27 cellular contexts compared by ENCODE assay signal in genomic region chr4:73600917-73601316, GRCh38. TPM values are rescaled to one million over a fixed set of nuclear protein-coding genes. Genes with fewer than 3 reads are reported as not detected.
A peak's percentile ranks its signal among the peaks of the same experiment; 100 is the strongest.
DNase-seq lines count a peak whose midpoint lies in the region; ATAC-seq and TF ChIP-seq lines count a peak whose summit lies in the region.
"Had no signal": no experiment of that assay in that cellular context is flagged by ENCODE, and none has a peak within 500 bp of the region (broad histone marks: within the 10 kb centered on the region; RNA-seq: fewer than 3 reads in every experiment).

No MANE protein-coding gene starts in this region.

- peaks cover 8% of the 10 kb centered on the region for H3K4me1 ChIP-seq in IMR-90 (ENCODE audit: control insufficient read depth, insufficient read depth, low read length)
- peaks cover 91% of the 10 kb centered on the region for H3K4me1 ChIP-seq in OCI-LY7 (ENCODE audit: insufficient read depth, low read length, poor library complexity, severe bottlenecking)
- no peaks in the 10 kb centered on the region for H3K4me1 ChIP-seq in rectal smooth muscle tissue (ENCODE audit: control insufficient read depth, insufficient read depth, low read length)
- peaks cover 5% of the 10 kb centered on the region for H3K4me1 ChIP-seq in neural progenitor cell

- H3K4me3 ChIP-seq in IMR-90 (ENCODE audit: insufficient read depth, low read depth, low read length) (no peak overlapping the region), OCI-LY7 (ENCODE audit: low read depth, low read length, poor library complexity, severe bottlenecking) (no peak overlapping the region), fibroblast of villous mesenchyme (ENCODE audit: low read depth, low read length) (no peak overlapping the region), rectal smooth muscle tissue (ENCODE audit: low read length) (no peak overlapping the region), neural progenitor cell (no peak overlapping the region)
- H3K4me3 ChIP-seq: esophagus muscularis mucosa, tibial artery had no signal

- no peak overlapping the region for H4K8ac ChIP-seq in IMR-90 (ENCODE audit: low read depth in 2 of 2, low read length in 2 of 2)

- no peaks in the 10 kb centered on the region for H3K27me3 Mint-ChIP-seq in neural progenitor cell (ENCODE audit: insufficient read depth, low read depth)
- no peaks in the 10 kb centered on the region for H3K27me3 Mint-ChIP-seq in mesothelial cell of epicardium (ENCODE audit: low read depth)
- H3K27me3 Mint-ChIP-seq: activated CD4-positive, alpha-beta memory T cell treated with anti-CD3 and anti-CD28 coated beads, Interleukin-2, amount 10 ng/mL, durations not matched to agents 7 days and 5 days; stimulated activated naive CD8-positive, alpha-beta T cell treated with anti-CD3 and anti-CD28 coated beads, Interleukin-15, amount 100 ng/mL, for 72 hours had no signal

- dilution Hi-C loops in IMR-90 (cut with HindIII; ENCODE audit: low sequenced_read_pairs, unreplicated experiment) = no loop called here

- no peak overlapping the region for H3K23ac ChIP-seq in IMR-90 (ENCODE audit: low read depth, low read length)

- H2BK5ac ChIP-seq in IMR-90 (ENCODE audit: low read depth, low read length, poor library complexity, severe bottlenecking) = no peak overlapping the region

- no TSS peak for BruUV-seq in IMR-90 (replicated peaks; lab: Mats Ljungman, UMichigan)
- BruUV-seq in OCI-LY7 (replicated peaks; lab: Mats Ljungman, UMichigan) = no TSS peak

- H3K9ac ChIP-seq in IMR-90 (ENCODE audit: low read depth, low read length) (no peak overlapping the region), rectal smooth muscle tissue (ENCODE audit: low read length) (no peak overlapping the region), neural progenitor cell (no peak overlapping the region)

- in situ Hi-C loops in IMR-90 (cut with MboI; ENCODE audit: low sequenced_read_pairs) = no loop called here

- H3K36me3 Mint-ChIP-seq in neural progenitor cell (no peaks in the 10 kb centered on the region), mesothelial cell of epicardium (peaks cover 6% of the 10 kb centered on the region)
- H3K36me3 Mint-ChIP-seq: naive thymus-derived CD8-positive, alpha-beta T cell had no signal

- no peak overlapping the region for H2AK9ac ChIP-seq in IMR-90 (replicated peaks; ENCODE audit: low read depth, low read length, poor library complexity)

- no peak overlapping the region for H4K91ac ChIP-seq in IMR-90 (ENCODE audit: insufficient read depth, low read depth, low read length)

- no peaks in the 10 kb centered on the region for H3F3A ChIP-seq in neural progenitor cell (ENCODE audit: low read depth)

- no peak overlapping the region for H3K27ac Mint-ChIP-seq in neural progenitor cell
- no peak overlapping the region for H3K27ac Mint-ChIP-seq in mesothelial cell of epicardium
- H3K27ac Mint-ChIP-seq: activated CD4-positive, alpha-beta memory T cell treated with anti-CD3 and anti-CD28 coated beads, Interleukin-2, amount 10 ng/mL, durations not matched to agents 7 days and 5 days; naive thymus-derived CD8-positive, alpha-beta T cell; stimulated activated naive CD8-positive, alpha-beta T cell treated with anti-CD3 and anti-CD28 coated beads, Interleukin-15, amount 100 ng/mL, for 72 hours had no signal

- H3K27me3 ChIP-seq in IMR-90 (ENCODE audit: control insufficient read depth, insufficient read depth, low read length) (no peaks in the 10 kb centered on the region), rectal smooth muscle tissue (ENCODE audit: control insufficient read depth, insufficient read depth, low read length) (no peaks in the 10 kb centered on the region), neural progenitor cell (no peaks in the 10 kb centered on the region)
- H3K27me3 ChIP-seq: esophagus muscularis mucosa, tibial artery had no signal

- H3K18ac ChIP-seq in IMR-90 (ENCODE audit: low read depth, low read length) = no peak overlapping the region

- peak; percentile 39 for DNase-seq in IMR-90
- DNase-seq in OCI-LY7 (ENCODE audit: low spot score) = no peak
- DNase-seq in fibroblast of villous mesenchyme (ENCODE audit: low read depth) = peak; percentile 46
- DNase-seq in NCI-H2081 treated with DMSO at 0.1 percent for 48 hours (lab: John Stamatoyannopoulos, UW) = no peak
- no peak for DNase-seq in neural progenitor cell (ENCODE audit: low spot score)
- no peak for DNase-seq in mesothelial cell of epicardium (ENCODE audit: low spot score in 2 of 2, unreplicated experiment in 2 of 2)
- DNase-seq: activated CD4-positive, alpha-beta memory T cell treated with anti-CD3 and anti-CD28 coated beads, Interleukin-2, amount 10 ng/mL, durations not matched to agents 7 days and 5 days; activated CD4-positive, CD25-positive, alpha-beta regulatory T cell treated with anti-CD3 and anti-CD28 coated beads, Interleukin-2, amount 50 U/mL, for 72 hours; activated gamma-delta T cell; C1 segment of cervical spinal cord; glutamatergic neuron; kidney glomerular epithelial cell; naive thymus-derived CD8-positive, alpha-beta T cell; NCI-H1105 treated with DMSO at 0.1 percent for 48 hours; NCI-H2081; stimulated activated CD4-positive, alpha-beta T cell treated with anti-CD3 and anti-CD28 coated beads, Interleukin-12 subunit alpha, Interleukin-12 subunit beta, amount 100 ng/mL, for 4 hours; stimulated activated CD4-positive, alpha-beta T cell treated with anti-CD3 and anti-CD28 coated beads, Interleukin-4, amount 100 ng/mL, for 24 hours; stimulated activated naive CD8-positive, alpha-beta T cell treated with anti-CD3 and anti-CD28 coated beads, Interleukin-15, amount 100 ng/mL, for 72 hours; tibial artery had no signal

- no peak for TF ChIP-seq CTCF in IMR-90 (conservative IDR thresholded peaks at IDR 0.05; ENCODE audit: low read depth, low read length)
- TF ChIP-seq CTCF in OCI-LY7 (conservative IDR thresholded peaks at IDR 0.05; ENCODE audit: low read length) = no peak
- no peak for TF ChIP-seq CTCF in fibroblast of villous mesenchyme (IDR thresholded peaks at IDR 0.05; ENCODE audit: insufficient read depth, low read depth, low read length)
- TF ChIP-seq CTCF in neural progenitor cell (IDR thresholded peaks at IDR 0.05) = no peak
- TF ChIP-seq CTCF in mesothelial cell of epicardium (IDR thresholded peaks at IDR 0.05; ENCODE audit: unreplicated experiment) = no peak

- H3K4me1 Mint-ChIP-seq in neural progenitor cell (no peaks in the 10 kb centered on the region), mesothelial cell of epicardium (peaks cover 10% of the 10 kb centered on the region)
- H3K4me1 Mint-ChIP-seq: stimulated activated naive CD8-positive, alpha-beta T cell treated with anti-CD3 and anti-CD28 coated beads, Interleukin-15, amount 100 ng/mL, for 72 hours had no signal

- ATAC-seq in IMR-90 (ENCODE audit: low read depth) (no peak), HG03045 (IDR thresholded peaks at IDR 0.05; ENCODE audit: unreplicated experiment) (no peak)
- ATAC-seq: naive thymus-derived CD8-positive, alpha-beta T cell; stimulated activated naive CD8-positive, alpha-beta T cell treated with anti-CD3 and anti-CD28 coated beads, Interleukin-15, amount 100 ng/mL, for 72 hours had no signal

- no peaks in the 10 kb centered on the region for H3K9me1 ChIP-seq in IMR-90 (ENCODE audit: insufficient read depth, low read length)

- no peak overlapping the region for H3K14ac ChIP-seq in IMR-90 (replicated peaks; ENCODE audit: low read depth, low read length)

- H2AFZ ChIP-seq in IMR-90 (replicated peaks; ENCODE audit: low read length, poor library complexity) (no peak overlapping the region), OCI-LY7 (ENCODE audit: low read length) (no peak overlapping the region), neural progenitor cell (replicated peaks) (no peak overlapping the region)

- H4K20me1 ChIP-seq in IMR-90 (ENCODE audit: insufficient read depth, low read length) = no peaks in the 10 kb centered on the region
- H4K20me1 ChIP-seq in OCI-LY7 (ENCODE audit: insufficient read depth, low read length) = no peaks in the 10 kb centered on the region
- no peaks in the 10 kb centered on the region for H4K20me1 ChIP-seq in neural progenitor cell (ENCODE audit: low read depth)

- H2BK15ac ChIP-seq in IMR-90 (ENCODE audit: low read depth, low read length) = no peak overlapping the region

- H3K79me1 ChIP-seq in IMR-90 (ENCODE audit: low read depth in 1 of 2, low read length in 2 of 2) = no peaks in the 10 kb centered on the region

- CTCF ChIA-PET in IMR-90 (lab: Yijun Ruan, JAX) (no interaction called here), OCI-LY7 (lab: Charles Lee; ENCODE audit: unreplicated experiment) (no interaction called here)

- H3K4me3 Mint-ChIP-seq in neural progenitor cell = no peak overlapping the region
- H3K4me3 Mint-ChIP-seq in mesothelial cell of epicardium = no peak overlapping the region
- H3K4me3 Mint-ChIP-seq: activated CD4-positive, alpha-beta memory T cell treated with anti-CD3 and anti-CD28 coated beads, Interleukin-2, amount 10 ng/mL, durations not matched to agents 7 days and 5 days; naive thymus-derived CD8-positive, alpha-beta T cell; stimulated activated naive CD8-positive, alpha-beta T cell treated with anti-CD3 and anti-CD28 coated beads, Interleukin-15, amount 100 ng/mL, for 72 hours had no signal

- H3K4ac ChIP-seq in IMR-90 (ENCODE audit: low read depth, low read length) = no peak overlapping the region

- H2AK5ac ChIP-seq in IMR-90 (ENCODE audit: low read depth, low read length) = no peak overlapping the region

- H3K36me3 ChIP-seq in IMR-90 (ENCODE audit: control insufficient read depth, insufficient read depth, low read length) (no peaks in the 10 kb centered on the region), OCI-LY7 (ENCODE audit: insufficient read depth, low read length) (peaks cover 97% of the 10 kb centered on the region), rectal smooth muscle tissue (ENCODE audit: control insufficient read depth, insufficient read depth, low read length) (no peaks in the 10 kb centered on the region), neural progenitor cell (no peaks in the 10 kb centered on the region)
- H3K36me3 ChIP-seq: esophagus muscularis mucosa, tibial artery had no signal

- no peak overlapping the region for H3K56ac ChIP-seq in IMR-90 (ENCODE audit: extremely low read depth, insufficient read depth, low read length)

- H2BK120ac ChIP-seq in IMR-90 (ENCODE audit: low read depth, low read length) = no peak overlapping the region

- H3K9me3 ChIP-seq in IMR-90 (ENCODE audit: control insufficient read depth, insufficient read depth, low read length) = no peaks in the 10 kb centered on the region
- H3K9me3 ChIP-seq in OCI-LY7 (ENCODE audit: low read length) = peaks cover 11% of the 10 kb centered on the region
- no peaks in the 10 kb centered on the region for H3K9me3 ChIP-seq in neural progenitor cell (ENCODE audit: low read depth)
- H3K9me3 ChIP-seq: esophagus muscularis mucosa, tibial artery had no signal

- POLR2A ChIA-PET in IMR-90 (lab: Charles Lee; ENCODE audit: unreplicated experiment) (no interaction called here), OCI-LY7 (lab: Charles Lee) (interaction anchor here (0.9 to 1.7 kb wide), 6 partner anchors 9 to 53 kb away, joined by 3 to 9 read pairs (median 5); no protein-coding TSS in a partner anchor)

- H2BK20ac ChIP-seq in IMR-90 (ENCODE audit: low read depth, low read length) = peak overlapping the region; percentile 42; the same call in 1 of the 2 replicates

- no peaks in the 10 kb centered on the region for H3K9me3 Mint-ChIP-seq in neural progenitor cell
- H3K9me3 Mint-ChIP-seq in mesothelial cell of epicardium = peaks cover 9% of the 10 kb centered on the region
- H3K9me3 Mint-ChIP-seq: activated CD4-positive, alpha-beta memory T cell treated with anti-CD3 and anti-CD28 coated beads, Interleukin-2, amount 10 ng/mL, durations not matched to agents 7 days and 5 days; naive thymus-derived CD8-positive, alpha-beta T cell; stimulated activated naive CD8-positive, alpha-beta T cell treated with anti-CD3 and anti-CD28 coated beads, Interleukin-15, amount 100 ng/mL, for 72 hours had no signal

- no peak overlapping the region for H3K4me2 ChIP-seq in IMR-90 (ENCODE audit: low read depth, low read length)
- H3K4me2 ChIP-seq in OCI-LY7 (ENCODE audit: low read length) = peak overlapping the region; percentile 19
- H3K4me2 ChIP-seq in neural progenitor cell = no peak overlapping the region

- TF ChIP-seq RAD21 in IMR-90 (IDR thresholded peaks at IDR 0.05; ENCODE audit: low read length) = no peak

- H3K9me2 ChIP-seq in OCI-LY7 (ENCODE audit: insufficient read depth, low read length) = no peaks in the 10 kb centered on the region

- no peak for TF ChIP-seq POLR2A in IMR-90 (IDR thresholded peaks at IDR 0.05; ENCODE audit: low read depth, low read length)

- intact Hi-C loops in IMR-90 (cut with micrococcal nuclease) = no loop called here
- intact Hi-C loops in OCI-LY7 (cut with micrococcal nuclease; ENCODE audit: unreplicated experiment) = no loop called here

- H3K27ac ChIP-seq in IMR-90 (ENCODE audit: insufficient read depth, low read length) (no peak overlapping the region), OCI-LY7 (ENCODE audit: low read depth, low read length, poor library complexity, severe bottlenecking) (peak overlapping the region; percentile 77), rectal smooth muscle tissue (ENCODE audit: low read depth, low read length) (peak overlapping the region; percentile 47), neural progenitor cell (no peak overlapping the region)
- H3K27ac ChIP-seq: tibial artery had no signal

- no peak overlapping the region for H4K5ac ChIP-seq in IMR-90 (ENCODE audit: low read depth, low read length)

- peaks cover 97% of the 10 kb centered on the region for H3K79me2 ChIP-seq in OCI-LY7 (ENCODE audit: insufficient read depth, low read depth, low read length)
- H3K79me2 ChIP-seq in neural progenitor cell (ENCODE audit: low read depth) = no peaks in the 10 kb centered on the region

RNA-seq across cellular contexts. Expression of gene RASSF6, which starts 19.3 kb away (rescaled TPM):
- total RNA-seq in IMR-90 (2012; rRNA removed) = not detected in 2 replicates
- not detected in 2 replicates for polyA plus RNA-seq in IMR-90 (2012; rRNA removed)
- polyA plus RNA-seq in IMR-90 (2012; cell fraction: cytosol; rRNA removed) = under 0.01 TPM in 1 of 2 replicates, not detected in the other
- not detected in 2 replicates for polyA plus RNA-seq in IMR-90 (2012; cell fraction: nucleus; rRNA removed; ENCODE audit: low replicate concordance)
- total RNA-seq in OCI-LY7 (2014; rRNA removed; shearing (Covaris generic)) = 32.5 and 48.3 TPM in 2 replicates
- total RNA-seq in OCI-LY7 (2022) = 62.2 and 86.6 TPM in 2 replicates
- not detected in 2 replicates for total RNA-seq in fibroblast of villous mesenchyme
- total RNA-seq in neural progenitor cell (ENCODE audit: low replicate concordance) = not detected in 2 replicates
- total RNA-seq in mesothelial cell of epicardium = 1.3 to 1.8 TPM (median 1.5 TPM) in 3 replicates
- total RNA-seq: M059J; mesenteric fat pad; naive thymus-derived CD8-positive, alpha-beta T cell; osteocyte; SK-MEL-5; T-helper 1 cell treated with Interleukin-12 subunit alpha and Interleukin-12 subunit beta and Interleukin-4 antibody, amounts not matched to agents 30 ng/mL and 1 ng/mL, for 36 hours had no signal
- polyA plus RNA-seq: naive thymus-derived CD8-positive, alpha-beta T cell had no signal

Comparison
In these comparisons a context has a peak if more than half of its experiments do, and no peak if none do; other contexts are left out.
1. DNase-seq: peak in IMR-90 (single experiment) and fibroblast of villous mesenchyme (single experiment); none in OCI-LY7 (single experiment), NCI-H2081 treated with DMSO at 0.1 percent for 48 hours (single experiment), neural progenitor cell (single experiment) and mesothelial cell of epicardium (0 of 2).
2. H3K27ac ChIP-seq: peak in OCI-LY7 (single experiment) and rectal smooth muscle tissue (single experiment); none in IMR-90 (single experiment) and neural progenitor cell (single experiment).
3. RNA of gene RASSF6, which starts 19.3 kb away (total RNA-seq): 32.5 to 86.6 TPM in OCI-LY7; 1.3 to 1.8 TPM in mesothelial cell of epicardium, not detected in IMR-90, not detected in fibroblast of villous mesenchyme and not detected in neural progenitor cell; every median in the first group is over 10 times any median in the second.